In genomic region chr9:73565833-73566465, GRCh38 we compare ENCODE assay signal across 9 cellular contexts.
DNase-seq lines count a peak whose midpoint lies in the region; ATAC-seq and TF ChIP-seq lines count a peak whose summit lies in the region.
"Had no signal": no experiment of that assay in that cellular context is flagged by ENCODE, and none has a peak within 500 bp of the region (broad histone marks: within the 10 kb centered on the region; RNA-seq: fewer than 3 reads in every experiment).

No MANE protein-coding gene starts in this region.

- no peak overlapping the region for H3K27ac ChIP-seq in testis

- no peak overlapping the region for H3K27ac Mint-ChIP-seq in activated CD4-positive, alpha-beta T cell treated with anti-CD3 and anti-CD28 coated beads for 36 hours
- H3K27ac Mint-ChIP-seq in activated CD4-positive, alpha-beta T cell treated with anti-CD3 and anti-CD28 coated beads, Interleukin-2, amount 10 ng/mL, durations not matched to agents 7 days and 5 days: no peak overlapping the region

- POLR2A ChIA-PET in activated CD4-positive, alpha-beta T cell treated with anti-CD3 and anti-CD28 coated beads for 36 hours (lab: Charles Lee): no interaction called here
- POLR2A ChIA-PET in activated CD4-positive, alpha-beta T cell treated with anti-CD3 and anti-CD28 coated beads, Interleukin-2, amount 10 ng/mL, durations not matched to agents 7 days and 5 days (lab: Charles Lee): no interaction called here

- no peak overlapping the region for H3K4me3 ChIP-seq in testis
- H3K4me3 ChIP-seq: lung had no signal

- no peak for ATAC-seq in activated CD4-positive, alpha-beta T cell treated with anti-CD3 and anti-CD28 coated beads for 36 hours
- ATAC-seq in GM18511 (IDR thresholded peaks at IDR 0.05; ENCODE audit: unreplicated experiment) (no peak), HG02970 (IDR thresholded peaks at IDR 0.05; ENCODE audit: low FRiP score, unreplicated experiment) (no peak)

- TF ChIP-seq CTCF in testis (IDR thresholded peaks at IDR 0.05): peak; percentile 8 to 25 (median 22)

- H3K4me1 ChIP-seq in testis: no peaks in the 10 kb centered on the region

- TF ChIP-seq POLR2A in testis (IDR thresholded peaks at IDR 0.05): no peak

- H3K27me3 ChIP-seq in testis: no peaks in the 10 kb centered on the region

- no peaks in the 10 kb centered on the region for H3K9me3 Mint-ChIP-seq in activated CD4-positive, alpha-beta T cell treated with anti-CD3 and anti-CD28 coated beads for 36 hours (ENCODE audit: low read depth)
- H3K9me3 Mint-ChIP-seq in activated CD4-positive, alpha-beta T cell treated with anti-CD3 and anti-CD28 coated beads, Interleukin-2, amount 10 ng/mL, durations not matched to agents 7 days and 5 days: no peaks in the 10 kb centered on the region

- CTCF ChIA-PET in activated CD4-positive, alpha-beta T cell treated with anti-CD3 and anti-CD28 coated beads for 36 hours (lab: Charles Lee): interaction anchor here (0.7 kb wide), 1 partner anchor 124 kb away, joined by 3 read pairs; no protein-coding TSS in a partner anchor
- CTCF ChIA-PET in activated CD4-positive, alpha-beta T cell treated with anti-CD3 and anti-CD28 coated beads, Interleukin-2, amount 10 ng/mL, durations not matched to agents 7 days and 5 days (lab: Charles Lee): no interaction called here

- H3K36me3 Mint-ChIP-seq in activated CD4-positive, alpha-beta T cell treated with anti-CD3 and anti-CD28 coated beads for 36 hours (ENCODE audit: low read depth): no peaks in the 10 kb centered on the region
- H3K36me3 Mint-ChIP-seq in activated CD4-positive, alpha-beta T cell treated with anti-CD3 and anti-CD28 coated beads, Interleukin-2, amount 10 ng/mL, durations not matched to agents 7 days and 5 days (ENCODE audit: low read depth): no peaks in the 10 kb centered on the region

- no peaks in the 10 kb centered on the region for H3K27me3 Mint-ChIP-seq in activated CD4-positive, alpha-beta T cell treated with anti-CD3 and anti-CD28 coated beads for 36 hours
- no peaks in the 10 kb centered on the region for H3K27me3 Mint-ChIP-seq in activated CD4-positive, alpha-beta T cell treated with anti-CD3 and anti-CD28 coated beads, Interleukin-2, amount 10 ng/mL, durations not matched to agents 7 days and 5 days

- no peaks in the 10 kb centered on the region for H3K9me3 ChIP-seq in testis

- peak; percentile 4 for DNase-seq in activated CD4-positive, alpha-beta T cell treated with anti-CD3 and anti-CD28 coated beads for 36 hours
- no peak for DNase-seq in activated CD4-positive, alpha-beta T cell treated with anti-CD3 and anti-CD28 coated beads, Interleukin-2, amount 10 ng/mL, durations not matched to agents 7 days and 5 days
- peak; percentile 73 for DNase-seq in OCI-M1 (lab: John Stamatoyannopoulos, UW)
- DNase-seq in head of caudate nucleus: peak in 41 of 42 donors; percentile 25 to 81 (median 54)
- DNase-seq in testis: peak; percentile 66
- no peak for DNase-seq in activated CD8-positive, alpha-beta memory T cell treated with anti-CD3 and anti-CD28 coated beads, Interleukin-2, amount 50 U/mL, for 48 hours

- H3K4me3 Mint-ChIP-seq in activated CD4-positive, alpha-beta T cell treated with anti-CD3 and anti-CD28 coated beads for 36 hours: no peak overlapping the region
- H3K4me3 Mint-ChIP-seq in activated CD4-positive, alpha-beta T cell treated with anti-CD3 and anti-CD28 coated beads, Interleukin-2, amount 10 ng/mL, durations not matched to agents 7 days and 5 days: no peak overlapping the region

- H3K36me3 ChIP-seq in testis (ENCODE audit: low read depth, missing control alignments): no peaks in the 10 kb centered on the region

- intact Hi-C loops in activated CD4-positive, alpha-beta T cell treated with anti-CD3 and anti-CD28 coated beads for 36 hours (cut with DNase I, micrococcal nuclease): loop anchor here in 1 of 2 experiments (1.0 kb wide), 1 partner anchor 366 kb away; no protein-coding TSS in a partner anchor
- intact Hi-C loops in head of caudate nucleus (cut with DNase I): loop anchor here (10.0 kb wide), 1 partner anchor 361 kb away; no protein-coding TSS in a partner anchor
- intact Hi-C loops in testis (cut with DNase I; ENCODE audit: low total_unique reads): no loop called here

- no peaks in the 10 kb centered on the region for H3K4me1 Mint-ChIP-seq in activated CD4-positive, alpha-beta T cell treated with anti-CD3 and anti-CD28 coated beads for 36 hours
- no peaks in the 10 kb centered on the region for H3K4me1 Mint-ChIP-seq in activated CD4-positive, alpha-beta T cell treated with anti-CD3 and anti-CD28 coated beads, Interleukin-2, amount 10 ng/mL, durations not matched to agents 7 days and 5 days

Comparison
In these comparisons a context has a peak if more than half of its experiments do, and no peak if none do; other contexts are left out.
1. DNase-seq: peak in activated CD4-positive, alpha-beta T cell treated with anti-CD3 and anti-CD28 coated beads for 36 hours (single experiment), OCI-M1 (single experiment), head of caudate nucleus (41 of 42) and testis (single experiment); none in activated CD4-positive, alpha-beta T cell treated with anti-CD3 and anti-CD28 coated beads, Interleukin-2, amount 10 ng/mL, durations not matched to agents 7 days and 5 days (single experiment) and activated CD8-positive, alpha-beta memory T cell treated with anti-CD3 and anti-CD28 coated beads, Interleukin-2, amount 50 U/mL, for 48 hours (single experiment).